15 cellular contexts compared by ENCODE assay signal in the genomic region with DNA sequence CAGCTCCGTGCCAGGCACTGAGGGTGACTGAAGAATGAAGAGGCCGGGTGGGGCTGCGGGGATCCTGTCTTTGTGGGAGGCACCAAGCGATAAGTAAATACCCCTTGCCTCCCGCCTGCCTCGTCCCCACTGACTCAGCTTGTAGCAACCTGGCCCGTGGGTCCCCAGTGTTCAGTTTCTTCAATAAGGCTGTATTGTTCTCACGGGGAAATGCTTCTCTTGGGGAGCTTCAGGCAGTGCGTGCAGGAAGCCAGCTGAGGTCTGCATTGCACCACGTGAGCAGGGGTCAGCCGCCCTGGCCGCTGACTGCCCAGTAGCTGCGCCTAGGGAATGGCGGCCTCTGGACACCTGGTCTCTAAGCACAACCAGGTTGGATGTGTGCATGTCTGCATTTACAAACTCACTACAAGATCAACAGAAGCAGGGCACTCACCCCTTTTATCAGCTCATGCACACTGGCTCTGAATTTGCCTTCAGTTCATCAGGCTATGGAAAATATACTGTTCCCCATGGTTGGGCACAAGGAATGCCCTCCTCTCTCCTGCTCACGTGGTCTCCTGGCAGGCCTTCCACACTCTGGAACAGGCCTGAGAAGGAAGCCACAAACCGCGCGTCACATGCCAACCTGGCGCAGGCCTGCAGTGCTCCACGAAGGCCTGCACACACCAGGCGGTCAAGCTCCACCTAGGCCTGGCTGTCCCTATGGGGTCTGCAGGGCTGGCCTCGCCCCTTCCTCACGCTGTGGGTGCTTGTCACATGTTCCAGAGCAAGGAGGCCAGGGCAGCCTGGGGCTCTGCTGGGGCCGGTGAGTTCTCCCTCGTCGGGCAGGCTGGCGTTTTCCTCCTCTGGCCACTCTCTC.
DNase-seq lines count a peak whose midpoint lies in the region; ATAC-seq and TF ChIP-seq lines count a peak whose summit lies in the region.
"Had no signal": no experiment of that assay in that cellular context is flagged by ENCODE, and none has a peak within 500 bp of the region (broad histone marks: within the 10 kb centered on the region; RNA-seq: fewer than 3 reads in every experiment).

No MANE protein-coding gene starts in this region.

- H3K4me3 ChIP-seq in duodenal mucosa (ENCODE audit: low read depth in 1 of 2, low read length in 2 of 2), result no peak overlapping the region
- H3K4me3 ChIP-seq in upper lobe of right lung, result no peak overlapping the region
- H3K4me3 ChIP-seq: SJSA1 had no signal

- DNase-seq in DMS79 treated with DMSO at 0.1 percent for 48 hours (lab: John Stamatoyannopoulos, UW), result peak; percentile 34
- DNase-seq in DMS79 (lab: John Stamatoyannopoulos, UW), result no peak
- DNase-seq in left kidney (ENCODE audit: low read depth, low spot score), result peak; percentile 90
- no peak for DNase-seq in upper lobe of right lung
- no peak for DNase-seq in Kasumi-1 (lab: John Stamatoyannopoulos, UW)
- no peak for DNase-seq in NCI-H1092 treated with DMSO at 0.1 percent for 48 hours (lab: John Stamatoyannopoulos, UW)
- no peak for DNase-seq in 8988T
- DNase-seq: C1 segment of cervical spinal cord, NCI-H187 treated with DMSO at 0.1 percent for 48 hours, NCI-H2171 treated with DMSO at 0.1 percent for 48 hours had no signal

- H3K9ac ChIP-seq in duodenal mucosa (ENCODE audit: low read depth in 1 of 2, low read length in 2 of 2), result no peak overlapping the region
- H3K9ac ChIP-seq: KMS-11 had no signal

- intact Hi-C loops in upper lobe of right lung (cut with DNase I), result no loop called here

- H3K4me1 ChIP-seq in duodenal mucosa (ENCODE audit: control insufficient read depth in 1 of 2, insufficient read depth in 2 of 2, low read length in 2 of 2), result no peaks in the 10 kb centered on the region
- no peaks in the 10 kb centered on the region for H3K4me1 ChIP-seq in upper lobe of right lung
- H3K4me1 ChIP-seq: SJSA1 had no signal

- H3K27ac ChIP-seq in duodenal mucosa (ENCODE audit: low read depth, low read length) (peak overlapping the region; percentile 32), upper lobe of right lung (no peak overlapping the region)
- H3K27ac ChIP-seq: 22Rv1, KMS-11, SJSA1 had no signal

- TF ChIP-seq CTCF in upper lobe of right lung (IDR thresholded peaks at IDR 0.05), result no peak

- H3K27me3 ChIP-seq in duodenal mucosa (ENCODE audit: control insufficient read depth in 1 of 2, insufficient read depth in 2 of 2, low read length in 2 of 2) (no peaks in the 10 kb centered on the region), upper lobe of right lung (no peaks in the 10 kb centered on the region)
- H3K27me3 ChIP-seq: SJSA1 had no signal

- H3K9me3 ChIP-seq in duodenal mucosa (ENCODE audit: control insufficient read depth in 1 of 2, low read length in 2 of 2) (no peaks in the 10 kb centered on the region), upper lobe of right lung (no peaks in the 10 kb centered on the region)
- H3K9me3 ChIP-seq: SJSA1 had no signal

- H3K36me3 ChIP-seq in duodenal mucosa (ENCODE audit: control insufficient read depth in 1 of 2, insufficient read depth in 2 of 2, low read length in 2 of 2), result no peaks in the 10 kb centered on the region
- H3K36me3 ChIP-seq in upper lobe of right lung, result no peaks in the 10 kb centered on the region
- H3K36me3 ChIP-seq: SJSA1 had no signal

- peak; percentile 25 for ATAC-seq in upper lobe of right lung
- ATAC-seq: HCT116 had no signal

Comparison
In these comparisons a context has a peak if more than half of its experiments do, and no peak if none do; other contexts are left out.
1. DNase-seq: peak in DMS79 treated with DMSO at 0.1 percent for 48 hours (single experiment) and left kidney (single experiment); none in DMS79 (single experiment), upper lobe of right lung (single experiment), Kasumi-1 (0 of 2), NCI-H1092 treated with DMSO at 0.1 percent for 48 hours (single experiment) and 8988T (single experiment).